In the genomic region with DNA sequence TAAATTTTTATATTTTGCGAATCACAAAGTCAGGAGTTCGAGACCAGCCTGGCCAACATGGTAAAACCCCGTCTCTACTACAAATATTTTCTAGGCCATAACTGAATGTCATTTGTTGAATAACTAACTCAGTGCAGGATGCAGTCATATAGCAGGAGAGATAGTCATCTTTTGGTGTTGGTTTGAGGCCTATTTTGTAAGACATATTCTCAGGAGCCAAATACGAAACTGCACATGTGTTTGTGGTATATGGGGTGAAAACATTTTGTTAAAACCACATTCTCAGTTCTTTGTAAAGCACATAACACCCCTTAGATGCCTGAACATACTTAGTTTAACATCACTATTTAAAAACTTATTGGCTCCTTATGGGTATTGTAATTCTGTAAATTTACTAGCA, we compare ENCODE assay signal across 1 cellular context.
TF ChIP-seq lines count a peak whose summit lies in the region.

No MANE protein-coding gene starts in this region.

TF ChIP-seq in GM12878, 131 proteins besides CTCF, POLR2A, EP300 and RAD21 (continued from another document):
- TF ChIP-seq, protein P1, sequence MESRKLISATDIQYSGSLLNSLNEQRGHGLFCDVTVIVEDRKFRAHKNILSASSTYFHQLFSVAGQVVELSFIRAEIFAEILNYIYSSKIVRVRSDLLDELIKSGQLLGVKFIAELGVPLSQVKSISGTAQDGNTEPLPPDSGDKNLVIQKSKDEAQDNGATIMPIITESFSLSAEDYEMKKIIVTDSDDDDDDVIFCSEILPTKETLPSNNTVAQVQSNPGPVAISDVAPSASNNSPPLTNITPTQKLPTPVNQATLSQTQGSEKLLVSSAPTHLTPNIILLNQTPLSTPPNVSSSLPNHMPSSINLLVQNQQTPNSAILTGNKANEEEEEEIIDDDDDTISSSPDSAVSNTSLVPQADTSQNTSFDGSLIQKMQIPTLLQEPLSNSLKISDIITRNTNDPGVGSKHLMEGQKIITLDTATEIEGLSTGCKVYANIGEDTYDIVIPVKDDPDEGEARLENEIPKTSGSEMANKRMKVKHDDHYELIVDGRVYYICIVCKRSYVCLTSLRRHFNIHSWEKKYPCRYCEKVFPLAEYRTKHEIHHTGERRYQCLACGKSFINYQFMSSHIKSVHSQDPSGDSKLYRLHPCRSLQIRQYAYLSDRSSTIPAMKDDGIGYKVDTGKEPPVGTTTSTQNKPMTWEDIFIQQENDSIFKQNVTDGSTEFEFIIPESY (IDR thresholded peaks at IDR 0.05) = no peak
- TF ChIP-seq, protein P2, sequence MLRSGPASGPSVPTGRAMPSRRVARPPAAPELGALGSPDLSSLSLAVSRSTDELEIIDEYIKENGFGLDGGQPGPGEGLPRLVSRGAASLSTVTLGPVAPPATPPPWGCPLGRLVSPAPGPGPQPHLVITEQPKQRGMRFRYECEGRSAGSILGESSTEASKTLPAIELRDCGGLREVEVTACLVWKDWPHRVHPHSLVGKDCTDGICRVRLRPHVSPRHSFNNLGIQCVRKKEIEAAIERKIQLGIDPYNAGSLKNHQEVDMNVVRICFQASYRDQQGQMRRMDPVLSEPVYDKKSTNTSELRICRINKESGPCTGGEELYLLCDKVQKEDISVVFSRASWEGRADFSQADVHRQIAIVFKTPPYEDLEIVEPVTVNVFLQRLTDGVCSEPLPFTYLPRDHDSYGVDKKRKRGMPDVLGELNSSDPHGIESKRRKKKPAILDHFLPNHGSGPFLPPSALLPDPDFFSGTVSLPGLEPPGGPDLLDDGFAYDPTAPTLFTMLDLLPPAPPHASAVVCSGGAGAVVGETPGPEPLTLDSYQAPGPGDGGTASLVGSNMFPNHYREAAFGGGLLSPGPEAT (IDR thresholded peaks at IDR 0.05; ENCODE audit: low read depth) = peak; percentile 43; the same call in 1 of the 2 replicates
- TF ChIP-seq RUNX3 (IDR thresholded peaks at IDR 0.05; ENCODE audit: low read length) (peak; percentile 92), TBL1XR1 (IDR thresholded peaks at IDR 0.05; ENCODE audit: low read depth, low read length) (0 out of 2 replicates have a peak, but pooled peaks have one; percentile 15), KDM1A (IDR thresholded peaks at IDR 0.05; ENCODE audit: borderline replicate concordance) (no peak), MEF2B (IDR thresholded peaks at IDR 0.05; ENCODE audit: partially characterized antibody, poor library complexity, severe bottlenecking) (peak; percentile 61), CBFB (IDR thresholded peaks at IDR 0.05; ENCODE audit: low read depth) (0 out of 2 replicates have a peak, but pooled peaks have one; percentile 54), SP1 (IDR thresholded peaks at IDR 0.05; ENCODE audit: low read depth, low read length) (no peak), BMI1 (IDR thresholded peaks at IDR 0.05; ENCODE audit: borderline replicate concordance) (0 out of 2 replicates have a peak, but pooled peaks have one; percentile 31), MTA2 (IDR thresholded peaks at IDR 0.05; ENCODE audit: low read depth) (peak; percentile 54; the same call in 1 of the 2 replicates), EGR1 (IDR thresholded peaks at IDR 0.05; ENCODE audit: borderline replicate concordance in 1 of 2, low read depth in 2 of 2, low read length in 2 of 2) (no peak), CREB1 (IDR thresholded peaks at IDR 0.05; ENCODE audit: low read depth) (no peak), RFX5 (IDR thresholded peaks at IDR 0.05; ENCODE audit: low read depth, low read length) (no peak), TCF7 (IDR thresholded peaks at IDR 0.05; ENCODE audit: borderline replicate concordance) (no peak), STAT1 (conservative IDR thresholded peaks at IDR 0.05) (no peak), NBN (IDR thresholded peaks at IDR 0.05) (0 out of 2 replicates have a peak, but pooled peaks have one; percentile 46), ETV6 (conservative IDR thresholded peaks at IDR 0.05 in 1 of 2, IDR thresholded peaks at IDR 0.05 in 1 of 2; ENCODE audit: borderline replicate concordance in 1 of 2, low read depth in 1 of 2) (no peak), IKZF2 (IDR thresholded peaks at IDR 0.05) (peak; percentile 43 to 66; a peak in 2 of 4 replicates), RB1 (IDR thresholded peaks at IDR 0.05; ENCODE audit: borderline replicate concordance) (no peak), MEF2A (IDR thresholded peaks at IDR 0.05; ENCODE audit: insufficient read depth, low read depth, low read length) (0 out of 2 replicates have a peak, but pooled peaks have one; percentile 36)
- TF ChIP-seq, protein P3, sequence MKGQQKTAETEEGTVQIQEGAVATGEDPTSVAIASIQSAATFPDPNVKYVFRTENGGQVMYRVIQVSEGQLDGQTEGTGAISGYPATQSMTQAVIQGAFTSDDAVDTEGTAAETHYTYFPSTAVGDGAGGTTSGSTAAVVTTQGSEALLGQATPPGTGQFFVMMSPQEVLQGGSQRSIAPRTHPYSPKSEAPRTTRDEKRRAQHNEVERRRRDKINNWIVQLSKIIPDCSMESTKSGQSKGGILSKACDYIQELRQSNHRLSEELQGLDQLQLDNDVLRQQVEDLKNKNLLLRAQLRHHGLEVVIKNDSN (IDR thresholded peaks at IDR 0.05; ENCODE audit: borderline replicate concordance, extremely low read length, insufficient read depth, low read depth, low read length) = no peak
- TF ChIP-seq, protein P4, sequence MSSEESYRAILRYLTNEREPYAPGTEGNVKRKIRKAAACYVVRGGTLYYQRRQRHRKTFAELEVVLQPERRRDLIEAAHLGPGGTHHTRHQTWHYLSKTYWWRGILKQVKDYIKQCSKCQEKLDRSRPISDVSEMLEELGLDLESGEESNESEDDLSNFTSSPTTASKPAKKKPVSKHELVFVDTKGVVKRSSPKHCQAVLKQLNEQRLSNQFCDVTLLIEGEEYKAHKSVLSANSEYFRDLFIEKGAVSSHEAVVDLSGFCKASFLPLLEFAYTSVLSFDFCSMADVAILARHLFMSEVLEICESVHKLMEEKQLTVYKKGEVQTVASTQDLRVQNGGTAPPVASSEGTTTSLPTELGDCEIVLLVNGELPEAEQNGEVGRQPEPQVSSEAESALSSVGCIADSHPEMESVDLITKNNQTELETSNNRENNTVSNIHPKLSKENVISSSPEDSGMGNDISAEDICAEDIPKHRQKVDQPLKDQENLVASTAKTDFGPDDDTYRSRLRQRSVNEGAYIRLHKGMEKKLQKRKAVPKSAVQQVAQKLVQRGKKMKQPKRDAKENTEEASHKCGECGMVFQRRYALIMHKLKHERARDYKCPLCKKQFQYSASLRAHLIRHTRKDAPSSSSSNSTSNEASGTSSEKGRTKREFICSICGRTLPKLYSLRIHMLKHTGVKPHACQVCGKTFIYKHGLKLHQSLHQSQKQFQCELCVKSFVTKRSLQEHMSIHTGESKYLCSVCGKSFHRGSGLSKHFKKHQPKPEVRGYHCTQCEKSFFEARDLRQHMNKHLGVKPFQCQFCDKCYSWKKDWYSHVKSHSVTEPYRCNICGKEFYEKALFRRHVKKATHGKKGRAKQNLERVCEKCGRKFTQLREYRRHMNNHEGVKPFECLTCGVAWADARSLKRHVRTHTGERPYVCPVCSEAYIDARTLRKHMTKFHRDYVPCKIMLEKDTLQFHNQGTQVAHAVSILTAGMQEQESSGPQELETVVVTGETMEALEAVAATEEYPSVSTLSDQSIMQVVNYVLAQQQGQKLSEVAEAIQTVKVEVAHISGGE (CRISPR knock-in tag; IDR thresholded peaks at IDR 0.05) = no peak
- TF ChIP-seq, protein P5, sequence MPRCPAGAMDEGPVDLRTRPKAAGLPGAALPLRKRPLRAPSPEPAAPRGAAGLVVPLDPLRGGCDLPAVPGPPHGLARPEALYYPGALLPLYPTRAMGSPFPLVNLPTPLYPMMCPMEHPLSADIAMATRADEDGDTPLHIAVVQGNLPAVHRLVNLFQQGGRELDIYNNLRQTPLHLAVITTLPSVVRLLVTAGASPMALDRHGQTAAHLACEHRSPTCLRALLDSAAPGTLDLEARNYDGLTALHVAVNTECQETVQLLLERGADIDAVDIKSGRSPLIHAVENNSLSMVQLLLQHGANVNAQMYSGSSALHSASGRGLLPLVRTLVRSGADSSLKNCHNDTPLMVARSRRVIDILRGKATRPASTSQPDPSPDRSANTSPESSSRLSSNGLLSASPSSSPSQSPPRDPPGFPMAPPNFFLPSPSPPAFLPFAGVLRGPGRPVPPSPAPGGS (IDR thresholded peaks at IDR 0.05; ENCODE audit: borderline replicate concordance, insufficient read depth, low read depth, low read length, poor library complexity, severe bottlenecking) = no peak
- TF ChIP-seq, protein P6, sequence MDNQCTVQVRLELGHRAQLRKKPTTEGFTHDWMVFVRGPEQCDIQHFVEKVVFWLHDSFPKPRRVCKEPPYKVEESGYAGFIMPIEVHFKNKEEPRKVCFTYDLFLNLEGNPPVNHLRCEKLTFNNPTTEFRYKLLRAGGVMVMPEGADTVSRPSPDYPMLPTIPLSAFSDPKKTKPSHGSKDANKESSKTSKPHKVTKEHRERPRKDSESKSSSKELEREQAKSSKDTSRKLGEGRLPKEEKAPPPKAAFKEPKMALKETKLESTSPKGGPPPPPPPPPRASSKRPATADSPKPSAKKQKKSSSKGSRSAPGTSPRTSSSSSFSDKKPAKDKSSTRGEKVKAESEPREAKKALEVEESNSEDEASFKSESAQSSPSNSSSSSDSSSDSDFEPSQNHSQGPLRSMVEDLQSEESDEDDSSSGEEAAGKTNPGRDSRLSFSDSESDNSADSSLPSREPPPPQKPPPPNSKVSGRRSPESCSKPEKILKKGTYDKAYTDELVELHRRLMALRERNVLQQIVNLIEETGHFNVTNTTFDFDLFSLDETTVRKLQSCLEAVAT (IDR thresholded peaks at IDR 0.05) = peak; percentile 69
